In the genomic region with DNA sequence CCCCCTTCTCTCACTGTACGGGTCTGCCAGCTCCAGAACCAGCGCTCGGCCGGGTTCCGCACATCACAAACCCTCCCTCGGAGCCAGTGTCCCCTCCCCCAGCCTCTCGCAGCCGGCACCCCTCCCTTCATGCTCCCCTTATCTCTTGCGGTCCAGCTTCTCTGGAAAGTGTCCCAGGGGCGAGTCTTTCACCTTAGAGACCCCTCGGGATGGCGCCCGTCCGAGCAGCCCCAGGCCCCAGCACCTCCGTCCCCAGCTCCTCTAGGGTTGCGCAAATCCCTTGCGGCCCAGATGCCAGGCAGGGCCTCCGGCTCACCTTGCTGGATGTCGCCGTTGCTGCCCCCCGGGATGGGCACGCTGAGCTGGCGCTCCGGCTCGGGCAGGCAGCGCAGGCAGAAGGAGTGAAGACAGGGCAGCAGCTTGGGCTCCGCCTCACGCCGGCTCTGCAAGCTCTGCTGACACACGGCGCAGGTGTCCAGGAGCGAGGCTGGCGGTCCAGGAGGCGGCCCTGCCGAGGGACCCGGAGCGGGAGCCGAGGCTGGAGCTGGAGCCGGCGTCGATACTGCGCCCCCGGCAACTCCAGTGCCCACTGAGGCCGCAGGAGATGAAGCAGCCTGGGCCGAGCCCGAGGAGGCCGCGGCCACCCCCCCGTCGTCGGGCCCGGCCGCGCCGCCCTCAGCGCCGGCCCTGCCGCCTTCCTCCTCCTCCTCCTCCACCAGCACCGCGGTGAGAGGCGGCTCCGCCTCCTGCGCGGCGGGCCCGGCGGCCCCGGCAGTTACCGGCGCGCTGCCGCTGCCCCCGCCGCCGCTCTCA, we compare ENCODE assay signal across 8 cellular contexts. TPM values are rescaled to one million over a fixed set of nuclear protein-coding genes. Genes with fewer than 3 reads are reported as not detected.
DNase-seq lines count a peak whose midpoint lies in the region; ATAC-seq, FAIRE-seq and TF ChIP-seq lines count a peak whose summit lies in the region.

No MANE protein-coding gene starts in this region.

- H3K27ac Mint-ChIP-seq in T-helper 1 cell treated with Interleukin-12 subunit alpha and Interleukin-12 subunit beta and Interleukin-4 antibody, amounts not matched to agents 30 μg/mL and 1 μg/mL, for 36 hours: peak overlapping the region; percentile 68

- no peak for TF ChIP-seq RAD21 in GM12878 (IDR thresholded peaks at IDR 0.05; ENCODE audit: insufficient read depth, low read depth, low read length)

- H3K4me1 Mint-ChIP-seq in T-helper 1 cell treated with Interleukin-12 subunit alpha and Interleukin-12 subunit beta and Interleukin-4 antibody, amounts not matched to agents 30 μg/mL and 1 μg/mL, for 36 hours (ENCODE audit: low read depth): peaks cover 46% of the 10 kb centered on the region

- no peaks in the 10 kb centered on the region for H3K27me3 Mint-ChIP-seq in T-helper 1 cell treated with Interleukin-12 subunit alpha and Interleukin-12 subunit beta and Interleukin-4 antibody, amounts not matched to agents 30 μg/mL and 1 μg/mL, for 36 hours (ENCODE audit: low read depth)

- H3K27ac ChIP-seq in GM12878 (ENCODE audit: control insufficient read depth, insufficient read depth): peak overlapping the region; percentile 74
- peak overlapping the region; percentile 66 to 97 (median 93) for H3K27ac ChIP-seq in skin epidermis

- peak overlapping the region; percentile 77 for H3K4me2 ChIP-seq in GM12878 (ENCODE audit: control insufficient read depth, insufficient read depth)

- no TSS peak for BruUV-seq in GM12878 (replicated peaks; lab: Mats Ljungman, UMichigan)

- H3K4me1 ChIP-seq in GM12878 (ENCODE audit: control insufficient read depth, insufficient read depth, low read length): peaks cover 7% of the 10 kb centered on the region; the same call in 1 of the 2 replicates

- H3K4me3 Mint-ChIP-seq in T-helper 1 cell treated with Interleukin-12 subunit alpha and Interleukin-12 subunit beta and Interleukin-4 antibody, amounts not matched to agents 30 μg/mL and 1 μg/mL, for 36 hours: peak overlapping the region; percentile 98

- no peaks in the 10 kb centered on the region for H3K27me3 ChIP-seq in GM12878 (replicated peaks in 1 of 2; ENCODE audit: control insufficient read depth in 2 of 2, insufficient read depth in 2 of 2, low read length in 1 of 2)

- SMC1A ChIA-PET in GM12878 (lab: Charles Lee; ENCODE audit: uncharacterized antibody, unreplicated experiment): interaction anchor here (1.0 to 1.3 kb wide), 3 partner anchors 43 to 156 kb away, joined by 3 to 4 read pairs (median 3); no protein-coding TSS in a partner anchor

- no peaks in the 10 kb centered on the region for H3K9me3 Mint-ChIP-seq in T-helper 1 cell treated with Interleukin-12 subunit alpha and Interleukin-12 subunit beta and Interleukin-4 antibody, amounts not matched to agents 30 μg/mL and 1 μg/mL, for 36 hours

- under 1% methylated on average over 54 of the region's 75 CpGs for WGBS in GM12878 (ENCODE audit: insufficient coverage, insufficient replicate concordance, low lambda C conversion rate, missing lambda C conversion rate)

- POLR2A ChIA-PET in GM12878 (lab: Charles Lee): interaction anchor here (0.6 to 0.9 kb wide), 2 partner anchors 49 to 245 kb away, joined by 3 to 5 read pairs; no protein-coding TSS in a partner anchor

- no peaks in the 10 kb centered on the region; the same call in 1 of the 2 replicates for H4K20me1 ChIP-seq in GM12878 (ENCODE audit: control insufficient read depth, insufficient read depth)

- intact Hi-C loops in GM12878 (cut with micrococcal nuclease; ENCODE audit: unreplicated experiment): loop anchor here (5.0 kb wide), 1 partner anchor 247 kb away; a partner anchor contains a TSS

- peak overlapping the region; percentile 95 for H3K9ac ChIP-seq in GM12878 (ENCODE audit: control insufficient read depth, insufficient read depth, low read length)

- FAIRE-seq in GM12878 (lab: Jason Lieb, UNC): no peak

- CTCF ChIA-PET in GM12878 (lab: Yijun Ruan, JAX): interaction anchor here (0.7 to 0.8 kb wide), 2 partner anchors 580 to 610 kb away, joined by 3 read pairs; no protein-coding TSS in a partner anchor

- peaks cover 0 to 3% of the 10 kb centered on the region in 2 experiments; a peak in 1 of 4 replicates for H3K36me3 ChIP-seq in GM12878 (ENCODE audit: control insufficient read depth in 2 of 2, insufficient read depth in 2 of 2, low read length in 1 of 2)

- peaks cover 14% of the 10 kb centered on the region for H3K36me3 Mint-ChIP-seq in T-helper 1 cell treated with Interleukin-12 subunit alpha and Interleukin-12 subunit beta and Interleukin-4 antibody, amounts not matched to agents 30 μg/mL and 1 μg/mL, for 36 hours (ENCODE audit: low read depth)

- ATAC-seq in GM21390 (IDR thresholded peaks at IDR 0.05; ENCODE audit: unreplicated experiment) (peak; percentile 56), GM12878 (peak; percentile 70)

- H3K4me3 ChIP-seq in GM12878 (peak overlapping the region; percentile 93), skin epidermis (peak overlapping the region; percentile 66 to 97 (median 91))

- no peak for TF ChIP-seq EP300 in GM12878 (IDR thresholded peaks at IDR 0.05; ENCODE audit: borderline replicate concordance in 1 of 2, control insufficient read depth in 1 of 2, low read depth in 2 of 2, low read length in 2 of 2)

- DNase-seq in DMS53 treated with DMSO at 0.1 percent for 48 hours (lab: John Stamatoyannopoulos, UW; ENCODE audit: unreplicated experiment) (peak; percentile 35), HPDE6-E6E7 (ENCODE audit: extremely low spot score) (peak; percentile 40), GM12878 (ENCODE audit: low read depth, low spot score) (no peak), iPS-NIHi11 (ENCODE audit: low spot score) (peak; percentile 39), dedifferentiated amniotic fluid mesenchymal stem cell (ENCODE audit: extremely low spot score) (no peak)

- RAD21 ChIA-PET in GM12878 (lab: Charles Lee; ENCODE audit: unreplicated experiment): interaction anchor here (1.5 kb wide), 1 partner anchor 71 kb away, joined by 4 read pairs; a partner anchor contains a TSS

- no peak for TF ChIP-seq CTCF in GM12878 (IDR thresholded peaks at IDR 0.05 in 2 of 3, conservative IDR thresholded peaks at IDR 0.05 in 1 of 3; ENCODE audit: control insufficient read depth in 2 of 3, extremely low read depth in 1 of 3, insufficient read depth in 1 of 3, low read depth in 3 of 3, low read length in 3 of 3)

- in situ Hi-C loops in GM12878 (cut with MboI): no loop called here

- H2AFZ ChIP-seq in GM12878 (ENCODE audit: control insufficient read depth, low read depth, low read length): peak overlapping the region; percentile 51

- no peak; the same call in 1 of the 2 replicates for TF ChIP-seq POLR2A in GM12878 (IDR thresholded peaks at IDR 0.05; ENCODE audit: low read depth, low read length)

- H3K79me2 ChIP-seq in GM12878 (ENCODE audit: control insufficient read depth, insufficient read depth, low read length): peaks cover 56% of the 10 kb centered on the region

- no peaks in the 10 kb centered on the region for H3K9me3 ChIP-seq in GM12878 (replicated peaks; ENCODE audit: control insufficient read depth, insufficient read depth, low read length)

TF ChIP-seq in GM12878, 131 proteins besides CTCF, POLR2A, EP300 and RAD21 (continues in another document):
- TF ChIP-seq LARP7 (IDR thresholded peaks at IDR 0.05): peak; percentile 54; the same call in 1 of the 2 replicates
- peak; percentile 61; the same call in 1 of the 2 replicates for TF ChIP-seq DPF2 (IDR thresholded peaks at IDR 0.05)
- TF ChIP-seq IKZF1 (conservative IDR thresholded peaks at IDR 0.05): peak; percentile 71; the same call in 1 of the 2 replicates
- TF ChIP-seq SIN3A (IDR thresholded peaks at IDR 0.05; ENCODE audit: low read depth, low read length): 0 out of 2 replicates have a peak, but pooled peaks have one; percentile 33
- no peak for TF ChIP-seq MEF2A (IDR thresholded peaks at IDR 0.05; ENCODE audit: insufficient read depth, low read depth, low read length)
- TF ChIP-seq, protein P1, sequence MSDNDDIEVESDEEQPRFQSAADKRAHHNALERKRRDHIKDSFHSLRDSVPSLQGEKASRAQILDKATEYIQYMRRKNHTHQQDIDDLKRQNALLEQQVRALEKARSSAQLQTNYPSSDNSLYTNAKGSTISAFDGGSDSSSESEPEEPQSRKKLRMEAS (IDR thresholded peaks at IDR 0.05; ENCODE audit: low read depth, low read length): no peak
- no peak for TF ChIP-seq JUNB (IDR thresholded peaks at IDR 0.05)
- TF ChIP-seq HDAC2 (IDR thresholded peaks at IDR 0.05): no peak
- no peak for TF ChIP-seq CBFB (IDR thresholded peaks at IDR 0.05; ENCODE audit: low read depth)
- TF ChIP-seq NR2C1 (IDR thresholded peaks at IDR 0.05): peak; percentile 13; the same call in 1 of the 2 replicates
- peak; percentile 78 for TF ChIP-seq GATAD2B (conservative IDR thresholded peaks at IDR 0.05; ENCODE audit: low read depth)

RNA-seq across cellular contexts. Expression of a gene that starts 0.6 kb away (rescaled TPM):
- 126 and 127 TPM in 2 replicates for total RNA-seq in GM12878 (2013; cell fraction: nucleolus; rRNA removed)
- 27.7 and 40.3 TPM in 2 replicates for total RNA-seq in GM12878 (2014; rRNA removed)
- total RNA-seq in GM12878 (2014; rRNA removed; fragmentation: Illumina TruSeq; extraction: Trizol): 28.2 and 36.1 TPM in 2 replicates
- 24.9 and 28.7 TPM in 2 replicates for total RNA-seq in GM12878 (2021)
- 9.1 TPM for polyA plus RNA-seq in GM12878 (2011; ENCODE audit: low read depth)
- polyA plus RNA-seq in GM12878 (2011; rRNA removed): 32.7 and 35.6 TPM in 2 replicates
- 13.5 and 14.4 TPM in 2 replicates for polyA plus RNA-seq in GM12878 (2011; cell fraction: cytosol; rRNA removed)
- polyA plus RNA-seq in GM12878 (2011; cell fraction: nucleus; rRNA removed): 24.8 and 28.0 TPM in 2 replicates
- polyA plus RNA-seq in GM12878 (2012): 12.0 and 13.0 TPM in 2 replicates
- polyA plus RNA-seq in GM12878 (2014; fragmentation: Illumina TruSeq; extraction: Trizol): 27.3 and 36.5 TPM in 2 replicates
- polyA plus RNA-seq in GM12878 (2014; fragmentation: Nextera tagmentation; extraction: Ambion mirVana): 10 to 100 TPM in 1 of 2 experiments, 1 to 10 TPM in 1; 9.0 to 10.6 TPM
- 16.8 and 23.4 TPM in 2 replicates for polyA plus RNA-seq in GM12878 (2014; rRNA removed)
- polyA plus RNA-seq in GM12878 (2016; fragmentation: Nextera tagmentation; extraction: Ambion mirVana): 10 to 100 TPM; 12.8 to 16.6 TPM
- 34.2 and 48.7 TPM in 2 replicates for polyA minus RNA-seq in GM12878 (2011; rRNA and poly(A)+ RNA removed)
- polyA minus RNA-seq in GM12878 (2011; cell fraction: cytosol; rRNA and poly(A)+ RNA removed): 15.1 and 23.7 TPM in 2 replicates
- polyA minus RNA-seq in GM12878 (2011; cell fraction: nucleus; rRNA and poly(A)+ RNA removed): 25.6 and 41.3 TPM in 2 replicates

Comparison
In these comparisons a context has a peak if more than half of its experiments do, and no peak if none do; other contexts are left out.
1. DNase-seq: peak in DMS53 treated with DMSO at 0.1 percent for 48 hours (single experiment), HPDE6-E6E7 (single experiment) and iPS-NIHi11 (single experiment); none in GM12878 (single experiment) and dedifferentiated amniotic fluid mesenchymal stem cell (single experiment).